In genomic region chr13:99119686-99120085, GRCh38 we compare ENCODE assay signal across 14 cellular contexts.
DNase-seq lines count a peak whose midpoint lies in the region; ATAC-seq and TF ChIP-seq lines count a peak whose summit lies in the region.
"Had no signal": no experiment of that assay in that cellular context is flagged by ENCODE, and none has a peak within 500 bp of the region (broad histone marks: within the 10 kb centered on the region; RNA-seq: fewer than 3 reads in every experiment).

No MANE protein-coding gene starts in this region.

- TF ChIP-seq POLR2A in thyroid gland (IDR thresholded peaks at IDR 0.05), result no peak

- in situ Hi-C loops in Caki2 (cut with HindIII; ENCODE audit: low pct_unique_long_range_greater_than_20kb, low sequenced_read_pairs) (no loop called here), brain microvascular endothelial cell (cut with HindIII; ENCODE audit: low pct_ligation_motif_present, low sequenced_read_pairs) (no loop called here)

- no peaks in the 10 kb centered on the region for H4K20me1 ChIP-seq in OCI-LY3 (ENCODE audit: insufficient read depth, low read length)
- H4K20me1 ChIP-seq: BLaER1 had no signal

- no peak overlapping the region for H2AFZ ChIP-seq in OCI-LY3 (ENCODE audit: low read depth, low read length)

- H3K27ac ChIP-seq in OCI-LY3 (ENCODE audit: low read length) (peak overlapping the region; percentile 18; the same call in 1 of the 2 replicates), brain microvascular endothelial cell (no peak overlapping the region), thyroid gland (no peak overlapping the region)
- H3K27ac ChIP-seq: BLaER1 had no signal

- WGBS in thyroid gland, 2 donors, result 81 to 83% methylated on average over 7 of the region's 7 CpGs

- H3K9me3 ChIP-seq in OCI-LY3 (ENCODE audit: insufficient read depth, low read length) (peaks cover 12% of the 10 kb centered on the region), thyroid gland (no peaks in the 10 kb centered on the region)
- H3K9me3 ChIP-seq: SK-N-SH had no signal

- TF ChIP-seq CTCF in OCI-LY3 (IDR thresholded peaks at IDR 0.05; ENCODE audit: low read depth, low read length) (no peak), brain microvascular endothelial cell (IDR thresholded peaks at IDR 0.05; ENCODE audit: low read depth, low read length, missing control alignments) (no peak), thyroid gland (IDR thresholded peaks at IDR 0.05) (no peak)

- ATAC-seq in GM21423 (IDR thresholded peaks at IDR 0.05; ENCODE audit: unreplicated experiment), result no peak

- peaks cover 15% of the 10 kb centered on the region for H3K36me3 ChIP-seq in OCI-LY3 (replicated peaks; ENCODE audit: low read depth, low read length)
- no peaks in the 10 kb centered on the region for H3K36me3 ChIP-seq in brain microvascular endothelial cell (replicated peaks)
- no peaks in the 10 kb centered on the region for H3K36me3 ChIP-seq in thyroid gland
- H3K36me3 ChIP-seq: BLaER1 had no signal

- H3K4me1 ChIP-seq in OCI-LY3 (ENCODE audit: low read length), result peaks cover 52% of the 10 kb centered on the region
- H3K4me1 ChIP-seq in thyroid gland, result no peaks in the 10 kb centered on the region

- H3K4me2 ChIP-seq in OCI-LY3 (ENCODE audit: low read length), result peak overlapping the region; percentile 21; the same call in 1 of the 2 replicates
- H3K4me2 ChIP-seq: BLaER1, SK-N-SH had no signal

- H3K27me3 ChIP-seq in OCI-LY3 (ENCODE audit: low read depth, low read length) (no peaks in the 10 kb centered on the region), brain microvascular endothelial cell (replicated peaks) (no peaks in the 10 kb centered on the region), thyroid gland (no peaks in the 10 kb centered on the region)
- H3K27me3 ChIP-seq: BLaER1 had no signal

- intact Hi-C loops in thyroid gland (cut with DNase I), result no loop called here

- DNase-seq in Caki2 (ENCODE audit: low read depth), result peak; percentile 4
- peak; percentile 33 for DNase-seq in brain microvascular endothelial cell
- peak; percentile 22 to 27 for DNase-seq in stimulated activated CD4-positive, alpha-beta T cell treated with anti-CD3 and anti-CD28 coated beads, Interleukin-2, amount 100 ng/mL, for 48 hours
- no peak for DNase-seq in thyroid gland
- no peak for DNase-seq in AG08396 (ENCODE audit: low spot score)
- DNase-seq: amniotic stem cell, EL, KBM-7, NCI-H1105 treated with DMSO at 0.1 percent for 48 hours, NCI-H345, SK-N-SH had no signal

- H3K9ac ChIP-seq in OCI-LY3 (ENCODE audit: low read length), result no peak overlapping the region
- H3K9ac ChIP-seq: BLaER1, SK-N-SH had no signal

- H3K79me2 ChIP-seq in OCI-LY3 (ENCODE audit: low read length), result no peaks in the 10 kb centered on the region

- peak overlapping the region; percentile 20; the same call in 1 of the 2 replicates for H3K4me3 ChIP-seq in OCI-LY3 (ENCODE audit: low read length)
- H3K4me3 ChIP-seq in brain microvascular endothelial cell (ENCODE audit: low read depth, low read length), result no peak overlapping the region
- H3K4me3 ChIP-seq in thyroid gland (replicated peaks in 1 of 3), result no peak overlapping the region
- H3K4me3 ChIP-seq: BLaER1 had no signal

Comparison
In these comparisons a context has a peak if more than half of its experiments do, and no peak if none do; other contexts are left out.
1. DNase-seq: peak in Caki2 (single experiment), brain microvascular endothelial cell (single experiment) and stimulated activated CD4-positive, alpha-beta T cell treated with anti-CD3 and anti-CD28 coated beads, Interleukin-2, amount 100 ng/mL, for 48 hours (2 of 2); none in thyroid gland (0 of 2) and AG08396 (single experiment).